8 cellular contexts compared by ENCODE assay signal in genomic region chr1:230105245-230105753, GRCh38. TPM values are rescaled to one million over a fixed set of nuclear protein-coding genes. Genes with fewer than 3 reads are reported as not detected.
DNase-seq lines count a peak whose midpoint lies in the region; ATAC-seq and TF ChIP-seq lines count a peak whose summit lies in the region.

No MANE protein-coding gene starts in this region.

- no peaks in the 10 kb centered on the region for H3K9me3 ChIP-seq in GM23248 (ENCODE audit: low read depth)
- no peaks in the 10 kb centered on the region for H3K9me3 ChIP-seq in esophagus (ENCODE audit: control insufficient read depth in 2 of 2, insufficient read depth in 1 of 2, low read depth in 1 of 2, low read length in 1 of 2)
- H3K9me3 ChIP-seq in skeletal muscle satellite cell (replicated peaks; ENCODE audit: low read length) = no peaks in the 10 kb centered on the region
- H3K9me3 ChIP-seq in mucosa of descending colon = no peaks in the 10 kb centered on the region

- intact Hi-C loops in mucosa of descending colon (cut with DNase I, micrococcal nuclease) = no loop called here

- H3K4me1 ChIP-seq in GM23248 (ENCODE audit: insufficient read depth) (peaks cover 48% of the 10 kb centered on the region), esophagus (ENCODE audit: control insufficient read depth in 2 of 2, insufficient read depth in 2 of 2, low read length in 1 of 2) (peaks cover 17 to 20% of the 10 kb centered on the region in 2 donors), skeletal muscle satellite cell (ENCODE audit: control insufficient read depth, insufficient read depth, low read length) (peaks cover 46% of the 10 kb centered on the region), mucosa of descending colon (ENCODE audit: low read depth) (peaks cover 47% of the 10 kb centered on the region)

- peak overlapping the region; percentile 93 for H3K27ac ChIP-seq in GM23248
- H3K27ac ChIP-seq in RWPE1 = peak overlapping the region; percentile 96
- H3K27ac ChIP-seq in esophagus (ENCODE audit: low read depth in 2 of 2, low read length in 1 of 2) = peak overlapping the region; percentile 86

- in situ Hi-C loops in GM23248 (cut with MboI) = no loop called here

- no peak for ATAC-seq in mucosa of descending colon

- H3K9me2 ChIP-seq in GM23248 (ENCODE audit: insufficient read depth) = no peaks in the 10 kb centered on the region

- peak overlapping the region; percentile 13 for H3K4me3 ChIP-seq in GM23248
- no peak overlapping the region for H3K4me3 ChIP-seq in esophagus (ENCODE audit: low read depth in 1 of 2, low read length in 2 of 2)
- peak overlapping the region; percentile 45 for H3K4me3 ChIP-seq in skeletal muscle satellite cell (ENCODE audit: low read length)
- no peak overlapping the region for H3K4me3 ChIP-seq in mucosa of descending colon

- no peaks in the 10 kb centered on the region for H4K20me1 ChIP-seq in GM23248 (ENCODE audit: insufficient read depth)

- H3K4me2 ChIP-seq in GM23248 (ENCODE audit: unreplicated experiment) (peak overlapping the region; percentile 68), skeletal muscle satellite cell (ENCODE audit: low read length) (peak overlapping the region; percentile 73)

- no peaks in the 10 kb centered on the region for H3K36me3 ChIP-seq in GM23248 (ENCODE audit: low read depth)
- H3K36me3 ChIP-seq in esophagus (ENCODE audit: control insufficient read depth in 2 of 2, insufficient read depth in 2 of 2, low read length in 1 of 2) = no peaks in the 10 kb centered on the region
- H3K36me3 ChIP-seq in skeletal muscle satellite cell (ENCODE audit: insufficient read depth, low read length) = no peaks in the 10 kb centered on the region
- no peaks in the 10 kb centered on the region for H3K36me3 ChIP-seq in mucosa of descending colon (ENCODE audit: low read depth)

- no peaks in the 10 kb centered on the region for H3K27me3 ChIP-seq in GM23248 (replicated peaks; ENCODE audit: insufficient read depth)
- H3K27me3 ChIP-seq in esophagus (ENCODE audit: control insufficient read depth in 1 of 2, insufficient read depth in 2 of 2, low read length in 2 of 2) = no peaks in the 10 kb centered on the region
- H3K27me3 ChIP-seq in skeletal muscle satellite cell (ENCODE audit: control insufficient read depth, insufficient read depth, low read length) = no peaks in the 10 kb centered on the region

- POLR2A ChIA-PET in RWPE1 (lab: Yijun Ruan, JAX; ENCODE audit: low non-redundant PET) = no interaction called here

- TF ChIP-seq CTCF in RWPE1 (conservative IDR thresholded peaks at IDR 0.05; ENCODE audit: low read depth) (no peak), mucosa of descending colon (IDR thresholded peaks at IDR 0.05) (no peak)

- H3K79me2 ChIP-seq in GM23248 (ENCODE audit: insufficient read depth) = peaks cover 83% of the 10 kb centered on the region

- H3K9ac ChIP-seq in GM23248 (peak overlapping the region; percentile 64), skeletal muscle satellite cell (ENCODE audit: low read depth, low read length) (peak overlapping the region; percentile 71)

- 79 to 85% methylated on average over 12 of the region's 12 CpGs for WGBS in GM23248 (ENCODE audit: low coverage in 1 of 2, low lambda C conversion rate in 2 of 2, missing lambda C conversion rate in 2 of 2), 2 experiments
- WGBS in esophagus, 2 donors = 59 to 65% methylated on average over 12 of the region's 12 CpGs

- DNase-seq in GM23248 (no peak), RWPE1 (ENCODE audit: low spot score) (no peak), globus pallidus (ENCODE audit: low spot score) (no peak), SHP77 treated with DMSO at 0.1 percent for 48 hours (lab: John Stamatoyannopoulos, UW) (no peak), mucosa of descending colon (no peak), C1 segment of cervical spinal cord (lab: John Stamatoyannopoulos, UW) (no peak)

- H3F3A ChIP-seq in GM23248 (ENCODE audit: insufficient read depth) = peaks cover 37% of the 10 kb centered on the region

- H2AFZ ChIP-seq in GM23248 = no peak overlapping the region

- CTCF ChIA-PET in RWPE1 (lab: Yijun Ruan, JAX) = interaction anchor here (0.6 kb wide), 1 partner anchor 20 kb away, joined by 3 read pairs; no protein-coding TSS in a partner anchor

RNA-seq across cellular contexts. Expression of gene GALNT2, which starts 38.3 kb away (rescaled TPM):
- 103 and 111 TPM in 2 replicates for total RNA-seq in GM23248 (2014; rRNA removed; shearing (Covaris generic))
- polyA plus RNA-seq in GM23248 (2016; fragmentation: Nextera tagmentation; extraction: Ambion mirVana) = 121 and 124 TPM in 2 replicates
- 10 to 100 TPM; 11.2 to 15.3 TPM for polyA plus RNA-seq in esophagus
- 64.9 and 78.3 TPM in 2 replicates for total RNA-seq in skeletal muscle satellite cell (2012; rRNA removed)
- 10 to 100 TPM; 29.5 to 59.1 (median 55.2) TPM for total RNA-seq in mucosa of descending colon

Comparison
In these comparisons a context has a peak if more than half of its experiments do, and no peak if none do; other contexts are left out.
1. H3K4me3 ChIP-seq: peak in GM23248 (single experiment) and skeletal muscle satellite cell (single experiment); none in esophagus (0 of 2) and mucosa of descending colon (single experiment).
2. Peak in every context shown above with its lines, with median percentiles within 50 percentile points of each other: H3K27ac ChIP-seq.